8 cellular contexts compared by ENCODE assay signal in the genomic region with DNA sequence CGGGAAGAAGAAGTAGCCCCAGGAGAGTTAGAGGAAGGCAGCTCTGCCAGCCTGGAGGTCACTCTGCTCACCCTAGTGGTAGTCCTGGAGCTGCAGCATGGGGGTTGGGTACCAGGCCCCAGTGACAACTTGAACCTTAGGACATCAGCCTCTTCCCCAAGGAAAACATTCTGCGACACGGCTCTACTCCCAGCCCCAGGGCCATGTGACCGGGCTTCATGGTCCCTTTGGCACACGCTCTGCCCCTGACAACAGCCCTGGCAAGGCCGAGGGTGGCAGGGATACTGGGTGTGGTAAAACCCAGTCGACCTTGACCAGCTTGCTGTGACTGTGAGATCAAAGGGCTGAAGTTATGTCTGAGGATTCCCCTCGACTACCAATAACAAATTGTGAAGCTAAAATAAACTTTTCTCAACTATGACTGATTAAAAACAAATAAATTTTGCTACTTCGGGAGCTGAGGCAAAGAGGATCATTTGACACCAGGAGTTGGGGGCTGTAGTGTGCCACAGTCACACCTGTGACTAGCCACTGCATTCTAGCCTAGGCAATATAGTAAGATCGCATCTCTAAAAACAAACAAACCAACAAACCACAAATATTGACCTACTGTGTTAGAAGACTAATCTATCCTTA. TPM values are rescaled to one million over a fixed set of nuclear protein-coding genes. Genes with fewer than 3 reads are reported as not detected.
A peak's percentile ranks its signal among the peaks of the same experiment; 100 is the strongest.
DNase-seq lines count a peak whose midpoint lies in the region; ATAC-seq, FAIRE-seq and TF ChIP-seq lines count a peak whose summit lies in the region.
"Had no signal": no experiment of that assay in that cellular context is flagged by ENCODE, and none has a peak within 500 bp of the region (broad histone marks: within the 10 kb centered on the region; RNA-seq: fewer than 3 reads in every experiment).

No MANE protein-coding gene starts in this region.

- H3K27ac Mint-ChIP-seq in CD8-positive, alpha-beta memory T cell, result no peak overlapping the region
- H3K27ac Mint-ChIP-seq: T-helper 1 cell treated with Interleukin-12 subunit alpha and Interleukin-12 subunit beta and Interleukin-4 antibody, amounts not matched to agents 30 μg/mL and 1 μg/mL, for 36 hours had no signal

- DNase-seq in cardiac fibroblast (ENCODE audit: low read depth in 2 of 2), result no peak
- peak; percentile 89 for DNase-seq in small intestine
- DNase-seq in CD8-positive, alpha-beta memory T cell, result no peak
- no peak for DNase-seq in amniotic stem cell (lab: John Stamatoyannopoulos, UW)
- DNase-seq in NK-92 treated with Interleukin-12 subunit alpha and Interleukin-12 subunit beta, amount 100 ng/mL, for 24 hours (lab: John Stamatoyannopoulos, UW), result no peak

- peak overlapping the region in 1 of 2 donors; percentile 50 for H3K27ac ChIP-seq in small intestine (ENCODE audit: low read depth in 1 of 2, low read length in 1 of 2)
- no peak overlapping the region for H3K27ac ChIP-seq in CD8-positive, alpha-beta memory T cell (ENCODE audit: low read depth, low read length)

- TF ChIP-seq CTCF in cardiac fibroblast (IDR thresholded peaks at IDR 0.05; ENCODE audit: low read depth, low read length), result peak; percentile 24

- no peak overlapping the region for H3K4me3 Mint-ChIP-seq in CD8-positive, alpha-beta memory T cell
- H3K4me3 Mint-ChIP-seq: T-helper 1 cell treated with Interleukin-12 subunit alpha and Interleukin-12 subunit beta and Interleukin-4 antibody, amounts not matched to agents 30 μg/mL and 1 μg/mL, for 36 hours had no signal

- POLR2A ChIA-PET in CD8-positive, alpha-beta memory T cell (lab: Charles Lee), result no interaction called here

- H3K9me3 Mint-ChIP-seq in CD8-positive, alpha-beta memory T cell, result no peaks in the 10 kb centered on the region
- H3K9me3 Mint-ChIP-seq: T-helper 1 cell treated with Interleukin-12 subunit alpha and Interleukin-12 subunit beta and Interleukin-4 antibody, amounts not matched to agents 30 μg/mL and 1 μg/mL, for 36 hours had no signal

- no peaks in the 10 kb centered on the region for H3K4me1 Mint-ChIP-seq in CD8-positive, alpha-beta memory T cell

- H3K27me3 ChIP-seq in small intestine (ENCODE audit: control insufficient read depth in 2 of 2, insufficient read depth in 2 of 2, low read length in 2 of 2), result no peaks in the 10 kb centered on the region
- H3K27me3 ChIP-seq in CD8-positive, alpha-beta memory T cell (ENCODE audit: insufficient read depth, low read length, poor library complexity, severe bottlenecking), result no peaks in the 10 kb centered on the region

- H3K4me1 ChIP-seq in small intestine (ENCODE audit: control insufficient read depth in 2 of 2, insufficient read depth in 1 of 2, low read depth in 1 of 2, low read length in 1 of 2), result no peaks in the 10 kb centered on the region
- H3K4me1 ChIP-seq in CD8-positive, alpha-beta memory T cell (ENCODE audit: insufficient read depth, low read length), result no peaks in the 10 kb centered on the region

- ATAC-seq in GM19324 (IDR thresholded peaks at IDR 0.05; ENCODE audit: low FRiP score, unreplicated experiment) (peak; percentile 71), HG03280 (IDR thresholded peaks at IDR 0.05; ENCODE audit: unreplicated experiment) (peak; percentile 53)

- H3K27me3 Mint-ChIP-seq in CD8-positive, alpha-beta memory T cell, result peaks cover 12 to 15% of the 10 kb centered on the region in 2 donors

- H3K4me3 ChIP-seq in cardiac fibroblast (replicated peaks in 1 of 2; ENCODE audit: low read depth in 2 of 2, low read length in 2 of 2) (no peak overlapping the region), small intestine (ENCODE audit: low read depth in 1 of 2, low read length in 2 of 2) (no peak overlapping the region)
- H3K4me3 ChIP-seq in CD8-positive, alpha-beta memory T cell (ENCODE audit: low read length), result no peak overlapping the region

- no peaks in the 10 kb centered on the region for H3K9me3 ChIP-seq in small intestine (ENCODE audit: control insufficient read depth, low read depth)
- no peaks in the 10 kb centered on the region for H3K9me3 ChIP-seq in CD8-positive, alpha-beta memory T cell (ENCODE audit: low read length)

- WGBS in small intestine, 3 donors, result 20 to 52% (median 30%) methylated on average over 10 of the region's 10 CpGs

- FAIRE-seq in small intestine (lab: Jason Lieb, UNC), result no peak

- no peaks in the 10 kb centered on the region for H3K36me3 ChIP-seq in small intestine (ENCODE audit: control insufficient read depth in 2 of 2, insufficient read depth in 2 of 2, low read length in 2 of 2)
- H3K36me3 ChIP-seq in CD8-positive, alpha-beta memory T cell (ENCODE audit: insufficient read depth, low read length), result no peaks in the 10 kb centered on the region

- CTCF ChIA-PET in CD8-positive, alpha-beta memory T cell (lab: Charles Lee), result no interaction called here

- H3K36me3 Mint-ChIP-seq in CD8-positive, alpha-beta memory T cell, result no peaks in the 10 kb centered on the region

RNA-seq across cellular contexts. Expression of a gene that starts 24.4 kb away (rescaled TPM):
- 10 to 100 TPM in 2 of 3 donors, 1 to 10 TPM in 1; 7.3 to 23.3 (median 10.7) TPM for polyA plus RNA-seq in small intestine
- total RNA-seq in CD8-positive, alpha-beta memory T cell, result 10 to 100 TPM; 53.0 to 57.9 TPM
- polyA plus RNA-seq in CD8-positive, alpha-beta memory T cell, result 19.1 TPM
